In genomic region chr7:149261321-149261828, GRCh38 we compare ENCODE assay signal across 1 cellular context.
A peak's percentile ranks its signal among the peaks of the same experiment; 100 is the strongest.
TF ChIP-seq lines count a peak whose summit lies in the region.

No MANE protein-coding gene starts in this region.

TF ChIP-seq in HEK293, 187 proteins besides CTCF, POLR2A, EP300 and RAD21 (continued from another document and continues in another):
- TF ChIP-seq ZSCAN4 (tag by site-specific recombination; IDR thresholded peaks at IDR 0.05) (no peak), ZNF654 (tag by site-specific recombination; IDR thresholded peaks at IDR 0.05; ENCODE audit: low read depth) (no peak), ZBTB48 (tag by site-specific recombination; IDR thresholded peaks at IDR 0.05) (no peak), ZBTB11 (tag by site-specific recombination; conservative IDR thresholded peaks at IDR 0.05; ENCODE audit: low read depth) (no peak), ZNF426 (tag by site-specific recombination; IDR thresholded peaks at IDR 0.05) (no peak), KLF7 (tag by site-specific recombination; IDR thresholded peaks at IDR 0.05; ENCODE audit: borderline replicate concordance) (no peak), ZNF76 (tag by site-specific recombination; IDR thresholded peaks at IDR 0.05; ENCODE audit: borderline replicate concordance, low read depth) (no peak), ZNF174 (tag by site-specific recombination; IDR thresholded peaks at IDR 0.05) (no peak), REPIN1 (tag by site-specific recombination; IDR thresholded peaks at IDR 0.05; ENCODE audit: low read depth) (no peak), ZNF19 (tag by site-specific recombination; IDR thresholded peaks at IDR 0.05; ENCODE audit: low read depth) (no peak), ZNF501 (tag by site-specific recombination; IDR thresholded peaks at IDR 0.05) (0 out of 2 replicates have a peak, but pooled peaks have one; percentile 62), ZNF558 (tag by site-specific recombination; IDR thresholded peaks at IDR 0.05) (no peak), ZNF785 (tag by site-specific recombination; IDR thresholded peaks at IDR 0.05) (no peak), ZNF639 (tag by site-specific recombination; IDR thresholded peaks at IDR 0.05) (no peak), ZNF610 (tag by site-specific recombination; IDR thresholded peaks at IDR 0.05; ENCODE audit: borderline replicate concordance) (no peak), BCL6B (tag by site-specific recombination; IDR thresholded peaks at IDR 0.05) (no peak), PRDM1 (tag by site-specific recombination; IDR thresholded peaks at IDR 0.05) (0 out of 2 replicates have a peak, but pooled peaks have one; percentile 84), PRDM10 (tag by site-specific recombination; IDR thresholded peaks at IDR 0.05) (peak; percentile 48), ZNF132 (tag by site-specific recombination; IDR thresholded peaks at IDR 0.05; ENCODE audit: borderline replicate concordance) (no peak), ZNF214 (tag by site-specific recombination; IDR thresholded peaks at IDR 0.05; ENCODE audit: borderline replicate concordance) (no peak), ZNF433 (tag by site-specific recombination; IDR thresholded peaks at IDR 0.05; ENCODE audit: low read depth) (no peak), ZNF600 (tag by site-specific recombination; IDR thresholded peaks at IDR 0.05) (no peak), ZBTB10 (tag by site-specific recombination; IDR thresholded peaks at IDR 0.05) (no peak), PATZ1 (tag by site-specific recombination; IDR thresholded peaks at IDR 0.05) (0 out of 2 replicates have a peak, but pooled peaks have one; percentile 3), ZNF221 (tag by site-specific recombination; IDR thresholded peaks at IDR 0.05; ENCODE audit: borderline replicate concordance) (no peak), SP7 (tag by site-specific recombination; IDR thresholded peaks at IDR 0.05) (0 out of 2 replicates have a peak, but pooled peaks have one; percentile 18), ZNF571 (tag by site-specific recombination; IDR thresholded peaks at IDR 0.05) (no peak), ZBTB6 (tag by site-specific recombination; IDR thresholded peaks at IDR 0.05) (no peak), ZFP69B (tag by site-specific recombination; IDR thresholded peaks at IDR 0.05) (peak; percentile 78; the same call in 1 of the 2 replicates), ZNF138 (tag by site-specific recombination; IDR thresholded peaks at IDR 0.05; ENCODE audit: borderline replicate concordance) (no peak), ZNF146 (tag by site-specific recombination; IDR thresholded peaks at IDR 0.05) (no peak), ZNF24 (tag by site-specific recombination; IDR thresholded peaks at IDR 0.05) (no peak), MEIS1 (CRISPR knock-in tag; IDR thresholded peaks at IDR 0.05; ENCODE audit: borderline replicate concordance) (no peak), GLI2 (tag by site-specific recombination; IDR thresholded peaks at IDR 0.05; ENCODE audit: borderline replicate concordance, low read depth) (no peak), ZNF692 (tag by site-specific recombination; IDR thresholded peaks at IDR 0.05) (peak; percentile 20; the same call in 1 of the 2 replicates), ZNF473 (tag by site-specific recombination; IDR thresholded peaks at IDR 0.05) (no peak), ZNF596 (tag by site-specific recombination; IDR thresholded peaks at IDR 0.05) (no peak), AEBP2 (tag by site-specific recombination; IDR thresholded peaks at IDR 0.05; ENCODE audit: borderline replicate concordance) (no peak), ZNF626 (tag by site-specific recombination; IDR thresholded peaks at IDR 0.05) (no peak), ZNF366 (tag by site-specific recombination; conservative IDR thresholded peaks at IDR 0.05) (no peak), HOXD13 (CRISPR knock-in tag; IDR thresholded peaks at IDR 0.05; ENCODE audit: borderline replicate concordance) (no peak)
